ENCODE assay signal across 8 cellular contexts in the genomic region with DNA sequence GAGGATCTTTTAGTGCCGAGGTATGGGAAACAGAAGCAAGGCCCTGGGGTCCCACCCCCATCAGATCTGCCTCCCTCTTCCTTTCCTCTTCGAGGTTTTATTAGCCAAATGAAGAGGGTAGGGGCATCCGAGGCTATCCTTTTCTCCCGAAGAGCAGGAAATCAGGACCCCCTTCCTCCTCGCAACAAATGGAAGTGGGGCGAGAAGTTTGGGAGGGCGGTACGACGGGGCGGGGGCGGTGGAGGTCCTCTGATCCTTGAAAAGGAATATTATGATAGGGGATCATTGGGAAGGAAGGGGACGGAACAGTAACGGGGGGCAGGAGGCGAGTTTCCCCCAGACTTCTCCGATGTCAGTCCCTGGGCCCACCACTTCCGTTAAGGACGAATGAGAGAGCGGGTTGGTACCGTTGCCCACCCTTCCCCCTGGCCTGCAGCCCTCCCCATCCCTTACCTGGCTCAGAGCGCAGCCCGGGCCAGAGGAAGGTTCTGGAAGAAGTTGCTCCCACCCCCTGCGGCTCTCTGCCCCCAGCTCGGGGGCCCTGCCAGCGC. TPM values are rescaled to one million over a fixed set of nuclear protein-coding genes. Genes with fewer than 3 reads are reported as not detected.
A peak's percentile ranks its signal among the peaks of the same experiment; 100 is the strongest.
DNase-seq lines count a peak whose midpoint lies in the region; ATAC-seq and TF ChIP-seq lines count a peak whose summit lies in the region.

No MANE protein-coding gene starts in this region.

- H3F3A ChIP-seq in SK-N-SH (replicated peaks; ENCODE audit: insufficient read depth), result peaks cover 4% of the 10 kb centered on the region
- H3F3A ChIP-seq in smooth muscle cell (ENCODE audit: low read depth), result no peaks in the 10 kb centered on the region

- no peak overlapping the region for H3K27ac ChIP-seq in SK-N-SH (ENCODE audit: low read depth in 2 of 2, low read length in 1 of 2)
- no peak overlapping the region for H3K27ac ChIP-seq in hepatocyte
- H3K27ac ChIP-seq in smooth muscle cell (ENCODE audit: low read depth), result no peak overlapping the region

- POLR2A ChIA-PET in SK-N-SH (lab: Yijun Ruan, JAX), result interaction anchor here (0.9 kb wide), 1 partner anchor 14 kb away, joined by 3 read pairs; no protein-coding TSS in a partner anchor

- no peaks in the 10 kb centered on the region for H3K79me2 ChIP-seq in SK-N-SH (ENCODE audit: insufficient read depth)
- no peaks in the 10 kb centered on the region for H3K79me2 ChIP-seq in hepatocyte
- no peaks in the 10 kb centered on the region for H3K79me2 ChIP-seq in smooth muscle cell (ENCODE audit: low read depth)

- no peaks in the 10 kb centered on the region for H4K20me1 ChIP-seq in SK-N-SH (ENCODE audit: insufficient read depth)
- H4K20me1 ChIP-seq in hepatocyte (ENCODE audit: insufficient read depth, poor library complexity, severe bottlenecking), result no peaks in the 10 kb centered on the region
- no peaks in the 10 kb centered on the region for H4K20me1 ChIP-seq in smooth muscle cell (ENCODE audit: low read depth)

- TF ChIP-seq EP300 in SK-N-SH (IDR thresholded peaks at IDR 0.05; ENCODE audit: borderline replicate concordance in 1 of 2, low read depth in 1 of 2, low read length in 1 of 2), result no peak

- DNase-seq in H7 (peak; percentile 73), SK-N-SH (no peak), hepatocyte (ENCODE audit: low spot score) (no peak), smooth muscle cell (lab: John Stamatoyannopoulos, UW; ENCODE audit: unreplicated experiment) (no peak), pons (ENCODE audit: low spot score) (no peak), H4 (ENCODE audit: low spot score) (no peak)

- ATAC-seq in HG03432 (IDR thresholded peaks at IDR 0.05; ENCODE audit: unreplicated experiment) (no peak), GM21825 (IDR thresholded peaks at IDR 0.05; ENCODE audit: unreplicated experiment) (no peak)

- no peak for TF ChIP-seq CTCF in SK-N-SH (IDR thresholded peaks at IDR 0.05)
- no peak for TF ChIP-seq CTCF in hepatocyte (IDR thresholded peaks at IDR 0.05; ENCODE audit: poor library complexity)
- no peak for TF ChIP-seq CTCF in smooth muscle cell (IDR thresholded peaks at IDR 0.05; ENCODE audit: borderline replicate concordance, insufficient read depth, poor library complexity, severe bottlenecking)

- H3K4me3 ChIP-seq in H7 (ENCODE audit: insufficient read depth, low read depth, low read length), result peak overlapping the region; percentile 55
- H3K4me3 ChIP-seq in SK-N-SH (ENCODE audit: low read depth in 2 of 2, low read length in 1 of 2), result peak overlapping the region; percentile 55 to 63
- no peak overlapping the region for H3K4me3 ChIP-seq in hepatocyte
- peak overlapping the region; percentile 59 for H3K4me3 ChIP-seq in smooth muscle cell

- WGBS in SK-N-SH (ENCODE audit: low lambda C conversion rate), result 20% methylated on average over 23 of the region's 24 CpGs
- 9% methylated on average over 21 of the region's 24 CpGs for WGBS in hepatocyte (ENCODE audit: low lambda C conversion rate, missing lambda C conversion rate)
- 3% methylated on average over 19 of the region's 24 CpGs for WGBS in smooth muscle cell (ENCODE audit: low lambda C conversion rate)

- H3K36me3 ChIP-seq in H7 (replicated peaks; ENCODE audit: control insufficient read depth, insufficient read depth, low read length), result no peaks in the 10 kb centered on the region
- H3K36me3 ChIP-seq in SK-N-SH (replicated peaks in 1 of 2; ENCODE audit: control insufficient read depth in 1 of 2, insufficient read depth in 2 of 2, low read length in 1 of 2), result no peaks in the 10 kb centered on the region
- H3K36me3 ChIP-seq in hepatocyte (replicated peaks; ENCODE audit: insufficient read depth, low read depth), result no peaks in the 10 kb centered on the region
- H3K36me3 ChIP-seq in smooth muscle cell (ENCODE audit: low read depth), result no peaks in the 10 kb centered on the region

- H3K4me1 ChIP-seq in SK-N-SH (ENCODE audit: control insufficient read depth in 1 of 2, insufficient read depth in 2 of 2, low read depth in 1 of 2, low read length in 1 of 2) (peaks cover 0 to 16% of the 10 kb centered on the region in 2 experiments; a peak in 2 of 4 replicates), hepatocyte (ENCODE audit: insufficient read depth) (peaks cover 34% of the 10 kb centered on the region), smooth muscle cell (ENCODE audit: low read depth) (peaks cover 32% of the 10 kb centered on the region)

- H3K9ac ChIP-seq in SK-N-SH, result no peak overlapping the region
- no peak overlapping the region for H3K9ac ChIP-seq in smooth muscle cell (ENCODE audit: low read depth)

- peaks cover 68% of the 10 kb centered on the region for H3K27me3 ChIP-seq in H7 (ENCODE audit: control insufficient read depth, insufficient read depth, low read length)
- H3K27me3 ChIP-seq in SK-N-SH (ENCODE audit: insufficient read depth), result peaks cover 20% of the 10 kb centered on the region; the same call in 1 of the 2 replicates
- peaks cover 46% of the 10 kb centered on the region for H3K27me3 ChIP-seq in hepatocyte
- H3K27me3 ChIP-seq in smooth muscle cell (ENCODE audit: low read depth), result peaks cover 81% of the 10 kb centered on the region

- H2AFZ ChIP-seq in SK-N-SH (ENCODE audit: low read depth), result peak overlapping the region; percentile 85; the same call in 1 of the 2 replicates
- H2AFZ ChIP-seq in hepatocyte, result no peak overlapping the region
- no peak overlapping the region for H2AFZ ChIP-seq in smooth muscle cell (ENCODE audit: low read depth)

- TF ChIP-seq RAD21 in SK-N-SH (IDR thresholded peaks at IDR 0.05; ENCODE audit: low read length), result no peak

- CTCF ChIA-PET in SK-N-SH (lab: Yijun Ruan, JAX), result interaction anchor here (0.7 to 16.5 kb wide), 9 partner anchors 15 to 192 kb away, joined by 3 to 119 read pairs (median 4); no protein-coding TSS in a partner anchor

- H3K9me3 ChIP-seq in SK-N-SH (no peaks in the 10 kb centered on the region), hepatocyte (ENCODE audit: low read depth) (no peaks in the 10 kb centered on the region), smooth muscle cell (replicated peaks; ENCODE audit: low read depth) (no peaks in the 10 kb centered on the region)

- H3K9me2 ChIP-seq in SK-N-SH, result no peaks in the 10 kb centered on the region
- no peaks in the 10 kb centered on the region for H3K9me2 ChIP-seq in hepatocyte (replicated peaks; ENCODE audit: insufficient read depth)

- H3K4me2 ChIP-seq in SK-N-SH (peak overlapping the region; percentile 99), hepatocyte (peak overlapping the region; percentile 97), smooth muscle cell (peak overlapping the region; percentile 98)

TF ChIP-seq in SK-N-SH, 30 proteins besides CTCF, POLR2A, EP300 and RAD21 (continues in another document):
- TF ChIP-seq GABPA (IDR thresholded peaks at IDR 0.05; ENCODE audit: low read depth) (no peak), MXI1 (IDR thresholded peaks at IDR 0.05; ENCODE audit: low read depth, low read length) (no peak), EZH2phosphoT487 (IDR thresholded peaks at IDR 0.05; ENCODE audit: borderline replicate concordance, low read depth) (no peak), NFIC (IDR thresholded peaks at IDR 0.05; ENCODE audit: borderline replicate concordance) (no peak), MEF2A (IDR thresholded peaks at IDR 0.05; ENCODE audit: borderline replicate concordance, low read depth) (no peak), CHD2 (IDR thresholded peaks at IDR 0.05; ENCODE audit: low read length, partially characterized antibody) (no peak), RCOR1 (IDR thresholded peaks at IDR 0.05; ENCODE audit: low read length) (no peak), NRF1 (IDR thresholded peaks at IDR 0.05; ENCODE audit: low read depth, low read length) (no peak), FOXM1 (IDR thresholded peaks at IDR 0.05; ENCODE audit: low read depth) (no peak), GATA2 (CRISPR knock-in tag; IDR thresholded peaks at IDR 0.05) (no peak)
- TF ChIP-seq, protein P1, sequence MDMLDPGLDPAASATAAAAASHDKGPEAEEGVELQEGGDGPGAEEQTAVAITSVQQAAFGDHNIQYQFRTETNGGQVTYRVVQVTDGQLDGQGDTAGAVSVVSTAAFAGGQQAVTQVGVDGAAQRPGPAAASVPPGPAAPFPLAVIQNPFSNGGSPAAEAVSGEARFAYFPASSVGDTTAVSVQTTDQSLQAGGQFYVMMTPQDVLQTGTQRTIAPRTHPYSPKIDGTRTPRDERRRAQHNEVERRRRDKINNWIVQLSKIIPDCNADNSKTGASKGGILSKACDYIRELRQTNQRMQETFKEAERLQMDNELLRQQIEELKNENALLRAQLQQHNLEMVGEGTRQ (IDR thresholded peaks at IDR 0.05; ENCODE audit: borderline replicate concordance, low read depth, low read length), result no peak
- TF ChIP-seq, protein P2, sequence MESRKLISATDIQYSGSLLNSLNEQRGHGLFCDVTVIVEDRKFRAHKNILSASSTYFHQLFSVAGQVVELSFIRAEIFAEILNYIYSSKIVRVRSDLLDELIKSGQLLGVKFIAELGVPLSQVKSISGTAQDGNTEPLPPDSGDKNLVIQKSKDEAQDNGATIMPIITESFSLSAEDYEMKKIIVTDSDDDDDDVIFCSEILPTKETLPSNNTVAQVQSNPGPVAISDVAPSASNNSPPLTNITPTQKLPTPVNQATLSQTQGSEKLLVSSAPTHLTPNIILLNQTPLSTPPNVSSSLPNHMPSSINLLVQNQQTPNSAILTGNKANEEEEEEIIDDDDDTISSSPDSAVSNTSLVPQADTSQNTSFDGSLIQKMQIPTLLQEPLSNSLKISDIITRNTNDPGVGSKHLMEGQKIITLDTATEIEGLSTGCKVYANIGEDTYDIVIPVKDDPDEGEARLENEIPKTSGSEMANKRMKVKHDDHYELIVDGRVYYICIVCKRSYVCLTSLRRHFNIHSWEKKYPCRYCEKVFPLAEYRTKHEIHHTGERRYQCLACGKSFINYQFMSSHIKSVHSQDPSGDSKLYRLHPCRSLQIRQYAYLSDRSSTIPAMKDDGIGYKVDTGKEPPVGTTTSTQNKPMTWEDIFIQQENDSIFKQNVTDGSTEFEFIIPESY (IDR thresholded peaks at IDR 0.05; ENCODE audit: borderline replicate concordance, low read depth), result no peak

RNA-seq across cellular contexts. Expression of a gene that starts 0.3 kb away (rescaled TPM):
- total RNA-seq in H7 (2014; rRNA removed; shearing (Covaris generic)), result 2.0 and 3.3 TPM in 2 replicates
- polyA plus RNA-seq in SK-N-SH (2012; rRNA removed), result not detected in 2 replicates
- polyA plus RNA-seq in SK-N-SH (2012; cell fraction: cytosol; rRNA removed), result 0.01 TPM in 2 replicates
- polyA plus RNA-seq in SK-N-SH (2012; cell fraction: nucleus; rRNA removed), result 0.07 and 0.09 TPM in 2 replicates
- total RNA-seq in hepatocyte, result 1.6 and 1.9 TPM in 2 replicates
- 1.1 and 2.2 TPM in 2 replicates for polyA plus RNA-seq in hepatocyte
- total RNA-seq in smooth muscle cell, result not detected in 2 replicates
- not detected in 2 replicates for polyA plus RNA-seq in smooth muscle cell
- not detected in 2 replicates for total RNA-seq in H4 (2014; rRNA removed; shearing (Covaris generic))

RNA-seq across cellular contexts. Expression of a gene that starts 37.1 kb away (rescaled TPM):
- 80.3 and 87.7 TPM in 2 replicates for total RNA-seq in H7 (2014; rRNA removed; shearing (Covaris generic))
- 129 and 167 TPM in 2 replicates for polyA plus RNA-seq in SK-N-SH (2012; rRNA removed)
- polyA plus RNA-seq in SK-N-SH (2012; cell fraction: cytosol; rRNA removed), result 58.5 and 83.4 TPM in 2 replicates
- 364 and 387 TPM in 2 replicates for polyA plus RNA-seq in SK-N-SH (2012; cell fraction: nucleus; rRNA removed)
- total RNA-seq in hepatocyte, result 92.9 and 94.7 TPM in 2 replicates
- 95.6 and 111 TPM in 2 replicates for polyA plus RNA-seq in hepatocyte
- total RNA-seq in smooth muscle cell, result 49.8 and 59.1 TPM in 2 replicates
- polyA plus RNA-seq in smooth muscle cell, result 70.3 and 90.8 TPM in 2 replicates
- 51.4 and 51.5 TPM in 2 replicates for total RNA-seq in H4 (2014; rRNA removed; shearing (Covaris generic))
